ENCODE assay signal across 20 cellular contexts in the genomic region with DNA sequence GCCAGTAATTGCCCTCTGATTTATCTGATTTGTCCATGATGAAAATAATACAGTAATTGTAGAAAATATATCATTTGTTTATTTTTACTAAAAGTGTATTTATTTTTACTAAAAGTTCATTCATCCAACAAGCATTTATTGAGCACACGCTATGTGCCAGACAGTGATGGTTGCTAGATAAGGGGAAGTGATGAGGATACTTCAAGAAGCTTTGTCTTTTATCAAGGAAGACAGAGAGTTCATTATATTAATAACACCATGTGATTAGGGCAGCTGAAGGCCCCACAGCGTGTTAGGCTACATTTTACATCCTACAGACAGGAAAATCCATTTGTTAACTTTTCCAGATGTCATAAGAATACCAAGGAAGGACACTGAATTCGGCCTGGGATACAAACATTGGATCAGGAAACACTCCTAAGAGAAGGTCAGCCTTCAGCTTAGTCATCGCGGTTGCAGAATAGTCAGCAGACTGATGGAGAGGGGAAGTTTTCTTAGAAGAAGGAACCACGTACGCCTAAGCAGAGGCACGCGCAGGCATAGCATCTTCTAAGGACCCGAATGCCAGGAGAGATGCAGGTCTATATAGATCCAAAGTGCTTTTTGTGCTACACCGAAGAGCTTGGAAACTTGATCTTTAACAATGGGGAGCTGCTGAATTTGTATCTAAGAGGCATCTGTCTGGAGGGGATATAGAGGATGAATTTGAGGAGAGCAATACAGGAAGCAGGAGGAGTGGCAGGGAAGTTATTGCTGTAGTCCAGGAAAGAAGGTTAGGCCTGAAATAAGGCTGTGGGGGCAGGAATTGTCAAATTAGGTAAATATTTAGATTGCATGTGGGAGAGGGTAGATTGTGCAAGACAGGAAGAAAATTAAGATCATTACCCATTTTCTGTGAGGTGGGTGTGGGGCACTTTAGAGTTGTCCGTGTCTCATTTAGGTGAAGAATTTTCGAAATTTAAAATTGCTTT.
DNase-seq lines count a peak whose midpoint lies in the region; ATAC-seq and TF ChIP-seq lines count a peak whose summit lies in the region.
"Had no signal": no experiment of that assay in that cellular context is flagged by ENCODE, and none has a peak within 500 bp of the region (broad histone marks: within the 10 kb centered on the region; RNA-seq: fewer than 3 reads in every experiment).

No MANE protein-coding gene starts in this region.

- peak; percentile 82 for ATAC-seq in naive thymus-derived CD4-positive, alpha-beta T cell
- ATAC-seq: activated CD4-positive, alpha-beta T cell treated with anti-CD3 and anti-CD28 coated beads for 36 hours; activated T-cell treated with anti-CD3 and anti-CD28 coated beads, Interleukin-2, amount 50 U/mL, for 4 hours; GM23338 had no signal

- H3K36me3 Mint-ChIP-seq in endothelial cell (ENCODE audit: low read depth, unreplicated experiment) (no peaks in the 10 kb centered on the region), MCF 10A (ENCODE audit: insufficient read depth, unreplicated experiment) (no peaks in the 10 kb centered on the region)
- H3K36me3 Mint-ChIP-seq in naive thymus-derived CD4-positive, alpha-beta T cell = no peaks in the 10 kb centered on the region
- no peaks in the 10 kb centered on the region for H3K36me3 Mint-ChIP-seq in activated T-helper 1 cell treated with anti-CD3 and anti-CD28 coated beads, Interleukin-12 subunit alpha, Interleukin-12 subunit beta, Interleukin-2, Interleukin-4 antibody, amounts not matched to agents 30 ng/mL and 10 ng/mL and 1 ng/mL, durations not matched to agents 14 hours and 24 hours and 36 hours (ENCODE audit: low read depth)

- no peak overlapping the region for H3K27ac ChIP-seq in naive thymus-derived CD4-positive, alpha-beta T cell (ENCODE audit: low read depth, low read length)
- no peak overlapping the region for H3K27ac ChIP-seq in substantia nigra (ENCODE audit: low read depth, low read length, poor library complexity, severe bottlenecking)
- H3K27ac ChIP-seq: dorsolateral prefrontal cortex had no signal

- H3K4me1 ChIP-seq in naive thymus-derived CD4-positive, alpha-beta T cell (ENCODE audit: control insufficient read depth in 2 of 2, insufficient read depth in 2 of 2, low read length in 2 of 2) = no peaks in the 10 kb centered on the region
- H3K4me1 ChIP-seq: BE2C had no signal

- H3K9me3 ChIP-seq in naive thymus-derived CD4-positive, alpha-beta T cell (ENCODE audit: control insufficient read depth in 2 of 3, low read length in 3 of 3) = no peaks in the 10 kb centered on the region
- H3K9me3 ChIP-seq: BE2C had no signal

- POLR2A ChIA-PET in naive thymus-derived CD4-positive, alpha-beta T cell (lab: Charles Lee) = no interaction called here
- POLR2A ChIA-PET in MCF 10A (lab: Yijun Ruan, JAX) = interaction anchor here (0.8 kb wide), 1 partner anchor 12 kb away, joined by 6 read pairs; no protein-coding TSS in a partner anchor

- no peaks in the 10 kb centered on the region for H3K27me3 Mint-ChIP-seq in endothelial cell (ENCODE audit: unreplicated experiment)
- H3K27me3 Mint-ChIP-seq in naive thymus-derived CD4-positive, alpha-beta T cell = peaks cover 4 to 23% (median 12%) of the 10 kb centered on the region in 5 donors
- peaks cover 11% of the 10 kb centered on the region for H3K27me3 Mint-ChIP-seq in MCF 10A (ENCODE audit: insufficient read depth, unreplicated experiment)
- peaks cover 3% of the 10 kb centered on the region for H3K27me3 Mint-ChIP-seq in activated T-helper 1 cell treated with anti-CD3 and anti-CD28 coated beads, Interleukin-12 subunit alpha, Interleukin-12 subunit beta, Interleukin-2, Interleukin-4 antibody, amounts not matched to agents 30 ng/mL and 10 ng/mL and 1 ng/mL, durations not matched to agents 14 hours and 24 hours and 36 hours (ENCODE audit: insufficient read depth)

- no peaks in the 10 kb centered on the region for H3K36me3 ChIP-seq in naive thymus-derived CD4-positive, alpha-beta T cell (ENCODE audit: control insufficient read depth in 2 of 3, insufficient read depth in 3 of 3, low read length in 3 of 3)
- H3K36me3 ChIP-seq: BE2C had no signal

- intact Hi-C loops in naive thymus-derived CD4-positive, alpha-beta T cell (cut with micrococcal nuclease) = no loop called here
- intact Hi-C loops in MCF 10A (cut with micrococcal nuclease) = no loop called here
- intact Hi-C loops in activated T-helper 1 cell treated with anti-CD3 and anti-CD28 coated beads, Interleukin-12 subunit alpha, Interleukin-12 subunit beta, Interleukin-2, Interleukin-4 antibody, amounts not matched to agents 30 ng/mL and 10 ng/mL and 1 ng/mL, durations not matched to agents 14 hours and 24 hours and 36 hours (cut with micrococcal nuclease) = no loop called here

- DNase-seq in ELR (ENCODE audit: low read depth) (peak; percentile 30), OCI-M1 (lab: John Stamatoyannopoulos, UW) (peak; percentile 18), endothelial cell (ENCODE audit: low spot score) (peak; percentile 9), MCF 10A (ENCODE audit: unreplicated experiment) (no peak), substantia nigra (lab: John Stamatoyannopoulos, UW) (no peak), NCI-H1417 treated with DMSO at 0.1 percent for 48 hours (lab: John Stamatoyannopoulos, UW) (no peak)
- DNase-seq in naive thymus-derived CD4-positive, alpha-beta T cell = no peak
- DNase-seq in activated T-helper 1 cell treated with anti-CD3 and anti-CD28 coated beads, Interleukin-12 subunit alpha, Interleukin-12 subunit beta, Interleukin-2, Interleukin-4 antibody, amounts not matched to agents 30 ng/mL and 10 ng/mL and 1 ng/mL, durations not matched to agents 14 hours and 24 hours and 36 hours (ENCODE audit: low spot score) = no peak
- DNase-seq: activated CD4-positive, alpha-beta T cell treated with anti-CD3 and anti-CD28 coated beads for 36 hours; activated T-cell treated with anti-CD3 and anti-CD28 coated beads, Interleukin-2, amount 50 U/mL, for 4 hours; amygdala; BE2C; dorsolateral prefrontal cortex; GDM1; head of caudate nucleus; KG1; NCI-H2081; stimulated activated CD4-positive, alpha-beta T cell treated with anti-CD3 and anti-CD28 coated beads, Interleukin-2, amount 100 ng/mL, for 24 hours; SW 1271 had no signal

- H3K4me3 Mint-ChIP-seq in endothelial cell (ENCODE audit: unreplicated experiment) = no peak overlapping the region
- no peak overlapping the region for H3K4me3 Mint-ChIP-seq in naive thymus-derived CD4-positive, alpha-beta T cell
- no peak overlapping the region for H3K4me3 Mint-ChIP-seq in MCF 10A (ENCODE audit: unreplicated experiment)
- no peak overlapping the region for H3K4me3 Mint-ChIP-seq in activated T-helper 1 cell treated with anti-CD3 and anti-CD28 coated beads, Interleukin-12 subunit alpha, Interleukin-12 subunit beta, Interleukin-2, Interleukin-4 antibody, amounts not matched to agents 30 ng/mL and 10 ng/mL and 1 ng/mL, durations not matched to agents 14 hours and 24 hours and 36 hours
- H3K4me3 Mint-ChIP-seq: activated CD4-positive, alpha-beta T cell treated with anti-CD3 and anti-CD28 coated beads for 36 hours; activated T-cell treated with anti-CD3 and anti-CD28 coated beads, Interleukin-2, amount 50 U/mL, for 4 hours; GM23338 had no signal

- no peaks in the 10 kb centered on the region for H3K9me3 Mint-ChIP-seq in endothelial cell (ENCODE audit: unreplicated experiment)
- no peaks in the 10 kb centered on the region for H3K9me3 Mint-ChIP-seq in naive thymus-derived CD4-positive, alpha-beta T cell
- no peaks in the 10 kb centered on the region for H3K9me3 Mint-ChIP-seq in MCF 10A (ENCODE audit: unreplicated experiment)
- H3K9me3 Mint-ChIP-seq in activated T-helper 1 cell treated with anti-CD3 and anti-CD28 coated beads, Interleukin-12 subunit alpha, Interleukin-12 subunit beta, Interleukin-2, Interleukin-4 antibody, amounts not matched to agents 30 ng/mL and 10 ng/mL and 1 ng/mL, durations not matched to agents 14 hours and 24 hours and 36 hours = no peaks in the 10 kb centered on the region
- H3K9me3 Mint-ChIP-seq: activated T-cell treated with anti-CD3 and anti-CD28 coated beads, Interleukin-2, amount 50 U/mL, for 4 hours; GM23338 had no signal

- H3K27me3 ChIP-seq in naive thymus-derived CD4-positive, alpha-beta T cell (ENCODE audit: control insufficient read depth in 2 of 2, insufficient read depth in 2 of 2, low read length in 2 of 2) = no peaks in the 10 kb centered on the region
- H3K27me3 ChIP-seq: BE2C, dorsolateral prefrontal cortex had no signal

- H3K27ac Mint-ChIP-seq in endothelial cell (ENCODE audit: unreplicated experiment) (peak overlapping the region; percentile 19), MCF 10A (ENCODE audit: low read depth, unreplicated experiment) (no peak overlapping the region)
- peak overlapping the region in 1 of 9 donors; percentile 17 for H3K27ac Mint-ChIP-seq in naive thymus-derived CD4-positive, alpha-beta T cell
- no peak overlapping the region for H3K27ac Mint-ChIP-seq in activated T-helper 1 cell treated with anti-CD3 and anti-CD28 coated beads, Interleukin-12 subunit alpha, Interleukin-12 subunit beta, Interleukin-2, Interleukin-4 antibody, amounts not matched to agents 30 ng/mL and 10 ng/mL and 1 ng/mL, durations not matched to agents 14 hours and 24 hours and 36 hours
- H3K27ac Mint-ChIP-seq: activated CD4-positive, alpha-beta T cell treated with anti-CD3 and anti-CD28 coated beads for 36 hours; GM23338 had no signal

- TF ChIP-seq CTCF in endothelial cell (IDR thresholded peaks at IDR 0.05; ENCODE audit: unreplicated experiment) (no peak), MCF 10A (IDR thresholded peaks at IDR 0.05; ENCODE audit: unreplicated experiment) (no peak)

- CTCF ChIA-PET in naive thymus-derived CD4-positive, alpha-beta T cell (lab: Charles Lee) = no interaction called here
- CTCF ChIA-PET in MCF 10A (lab: Yijun Ruan, JAX) = interaction anchor here (0.6 to 1.0 kb wide), 2 partner anchors 72 to 127 kb away, joined by 3 read pairs; no protein-coding TSS in a partner anchor

- no TSS peak for BruUV-seq in MCF 10A (replicated peaks; lab: Mats Ljungman, UMichigan)

- H3K4me1 Mint-ChIP-seq in endothelial cell (ENCODE audit: unreplicated experiment) (peaks cover 15% of the 10 kb centered on the region), MCF 10A (ENCODE audit: insufficient read depth, unreplicated experiment) (peaks cover 7% of the 10 kb centered on the region)
- peaks cover 0 to 3% (median 0%) of the 10 kb centered on the region in 7 donors for H3K4me1 Mint-ChIP-seq in naive thymus-derived CD4-positive, alpha-beta T cell
- H3K4me1 Mint-ChIP-seq in activated T-helper 1 cell treated with anti-CD3 and anti-CD28 coated beads, Interleukin-12 subunit alpha, Interleukin-12 subunit beta, Interleukin-2, Interleukin-4 antibody, amounts not matched to agents 30 ng/mL and 10 ng/mL and 1 ng/mL, durations not matched to agents 14 hours and 24 hours and 36 hours (ENCODE audit: low read depth) = no peaks in the 10 kb centered on the region
- H3K4me1 Mint-ChIP-seq: activated CD4-positive, alpha-beta T cell treated with anti-CD3 and anti-CD28 coated beads for 36 hours; GM23338 had no signal

- H3K4me3 ChIP-seq in naive thymus-derived CD4-positive, alpha-beta T cell (ENCODE audit: low read length) = no peak overlapping the region
- H3K4me3 ChIP-seq: dorsolateral prefrontal cortex, GM23338 had no signal

Comparison
In these comparisons a context has a peak if more than half of its experiments do, and no peak if none do; other contexts are left out.
1. DNase-seq: peak in ELR (single experiment), OCI-M1 (single experiment) and endothelial cell (single experiment); none in naive thymus-derived CD4-positive, alpha-beta T cell (0 of 9), MCF 10A (single experiment), substantia nigra (0 of 49), activated T-helper 1 cell treated with anti-CD3 and anti-CD28 coated beads, Interleukin-12 subunit alpha, Interleukin-12 subunit beta, Interleukin-2, Interleukin-4 antibody, amounts not matched to agents 30 ng/mL and 10 ng/mL and 1 ng/mL, durations not matched to agents 14 hours and 24 hours and 36 hours (single experiment) and NCI-H1417 treated with DMSO at 0.1 percent for 48 hours (single experiment).